11 cellular contexts compared by ENCODE assay signal in the genomic region with DNA sequence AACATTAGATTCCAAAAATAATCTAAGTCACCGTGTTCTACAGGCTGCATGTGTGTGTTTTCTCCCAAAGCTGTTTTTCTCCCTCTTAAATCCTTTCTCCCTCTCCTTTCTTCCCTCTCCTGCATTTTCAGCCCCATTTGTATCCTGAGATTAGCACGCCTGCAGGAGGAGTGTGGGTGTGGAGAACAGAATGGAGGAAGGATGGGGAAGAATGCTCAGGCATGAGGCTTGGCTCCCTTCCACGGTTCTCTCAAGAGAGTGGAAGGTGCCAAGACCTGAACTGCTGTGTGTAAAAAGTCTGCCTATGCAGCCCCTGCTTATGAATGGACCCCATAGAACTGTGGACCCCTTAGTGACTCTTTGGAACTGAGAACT.
DNase-seq lines count a peak whose midpoint lies in the region; ATAC-seq and TF ChIP-seq lines count a peak whose summit lies in the region.
"Had no signal": no experiment of that assay in that cellular context is flagged by ENCODE, and none has a peak within 500 bp of the region (broad histone marks: within the 10 kb centered on the region; RNA-seq: fewer than 3 reads in every experiment).

No MANE protein-coding gene starts in this region.

- no peak for TF ChIP-seq POLR2A in heart left ventricle (IDR thresholded peaks at IDR 0.05)

- H3K4me1 ChIP-seq in ascending aorta (peaks cover 53 to 97% of the 10 kb centered on the region in 2 donors), heart left ventricle (peaks cover 23 to 87% (median 58%) of the 10 kb centered on the region in 12 donors)

- peak overlapping the region; percentile 92 to 98 for H3K27ac ChIP-seq in ascending aorta
- H3K27ac ChIP-seq in heart left ventricle: peak overlapping the region; percentile 68 to 96 (median 86)

- peaks cover 3% of the 10 kb centered on the region for H3K27me3 Mint-ChIP-seq in activated CD8-positive, alpha-beta T cell treated with anti-CD3 and anti-CD28 coated beads for 36 hours

- peak; percentile 21 to 45 (median 34) for ATAC-seq in heart left ventricle
- ATAC-seq in activated CD8-positive, alpha-beta T cell treated with anti-CD3 and anti-CD28 coated beads for 36 hours: no peak

- no peak overlapping the region for H3K4me3 Mint-ChIP-seq in activated CD8-positive, alpha-beta T cell treated with anti-CD3 and anti-CD28 coated beads for 36 hours
- H3K4me3 Mint-ChIP-seq: activated naive CD4-positive, alpha-beta T cell treated with anti-CD3 and anti-CD28 coated beads for 36 hours had no signal

- H3K27ac Mint-ChIP-seq in activated CD8-positive, alpha-beta T cell treated with anti-CD3 and anti-CD28 coated beads for 36 hours: no peak overlapping the region
- H3K27ac Mint-ChIP-seq: activated naive CD4-positive, alpha-beta T cell treated with anti-CD3 and anti-CD28 coated beads for 36 hours had no signal

- POLR2A ChIA-PET in activated CD8-positive, alpha-beta T cell treated with anti-CD3 and anti-CD28 coated beads for 36 hours (lab: Charles Lee): no interaction called here

- H3K36me3 ChIP-seq in ascending aorta (no peaks in the 10 kb centered on the region), heart left ventricle (no peaks in the 10 kb centered on the region)

- no peaks in the 10 kb centered on the region for H3K9me3 Mint-ChIP-seq in activated CD8-positive, alpha-beta T cell treated with anti-CD3 and anti-CD28 coated beads for 36 hours
- H3K9me3 Mint-ChIP-seq: activated naive CD4-positive, alpha-beta T cell treated with anti-CD3 and anti-CD28 coated beads for 36 hours had no signal

- peak overlapping the region in 1 of 2 donors; percentile 10 for H3K4me3 ChIP-seq in ascending aorta
- no peak overlapping the region for H3K4me3 ChIP-seq in heart left ventricle

- H3K9me3 ChIP-seq in ascending aorta: no peaks in the 10 kb centered on the region
- H3K9me3 ChIP-seq in heart left ventricle: no peaks in the 10 kb centered on the region

- intact Hi-C loops in ascending aorta (cut with DNase I) (loop anchor here (2.0 kb wide), 2 partner anchors 29 to 245 kb away; a partner anchor contains a TSS), heart left ventricle (cut with DNase I) (loop anchor here in 6 of 10 donors (1.0 to 10.0 kb wide), 8 partner anchors 29 to 245 kb away; a partner anchor contains a TSS)
- intact Hi-C loops in activated CD8-positive, alpha-beta T cell treated with anti-CD3 and anti-CD28 coated beads for 36 hours (cut with micrococcal nuclease): no loop called here

- TF ChIP-seq CTCF in ascending aorta (IDR thresholded peaks at IDR 0.05): peak in 1 of 3 experiments; percentile 11
- TF ChIP-seq CTCF in heart left ventricle (IDR thresholded peaks at IDR 0.05): peak in 3 of 12 donors; percentile 15 to 31 (median 22)
- TF ChIP-seq CTCF in activated CD8-positive, alpha-beta T cell treated with anti-CD3 and anti-CD28 coated beads for 36 hours (IDR thresholded peaks at IDR 0.05): no peak

- no peaks in the 10 kb centered on the region for H3K4me1 Mint-ChIP-seq in activated CD8-positive, alpha-beta T cell treated with anti-CD3 and anti-CD28 coated beads for 36 hours (ENCODE audit: low read depth)

- DNase-seq in AG08395 (ENCODE audit: low spot score) (peak; percentile 26), ascending aorta (ENCODE audit: low spot score in 2 of 2) (peak in 1 of 2 donors; percentile 79), heart left ventricle (peak in 4 of 5 donors; percentile 52 to 62 (median 56)), pons (ENCODE audit: low spot score) (peak; percentile 20), NCI-H1417 (lab: John Stamatoyannopoulos, UW) (no peak), NCI-H1436 treated with DMSO at 0.1 percent for 48 hours (lab: John Stamatoyannopoulos, UW) (no peak)
- DNase-seq in activated CD8-positive, alpha-beta T cell treated with anti-CD3 and anti-CD28 coated beads for 36 hours: no peak
- no peak for DNase-seq in activated effector memory CD4-positive, alpha-beta T cell treated with anti-CD3 and anti-CD28 coated beads, Interleukin-2, amount 50 U/mL, for 16 hours
- DNase-seq: activated naive CD4-positive, alpha-beta T cell treated with anti-CD3 and anti-CD28 coated beads for 36 hours; NCI-H2029 treated with DMSO at 0.1 percent for 48 hours; stimulated activated CD4-positive, alpha-beta T cell treated with anti-CD3 and anti-CD28 coated beads, Interleukin-2, amount 100 ng/mL, for 24 hours had no signal

- WGBS in heart left ventricle, 4 donors: 13 to 26% (median 17%) methylated on average over 3 of the region's 3 CpGs

- H3K27me3 ChIP-seq in ascending aorta: no peaks in the 10 kb centered on the region
- no peaks in the 10 kb centered on the region for H3K27me3 ChIP-seq in heart left ventricle

- H3K36me3 Mint-ChIP-seq in activated CD8-positive, alpha-beta T cell treated with anti-CD3 and anti-CD28 coated beads for 36 hours (ENCODE audit: low read depth): no peaks in the 10 kb centered on the region

- CTCF ChIA-PET in activated CD8-positive, alpha-beta T cell treated with anti-CD3 and anti-CD28 coated beads for 36 hours (lab: Charles Lee): no interaction called here

Comparison
In these comparisons a context has a peak if more than half of its experiments do, and no peak if none do; other contexts are left out.
1. DNase-seq: peak in AG08395 (single experiment), heart left ventricle (4 of 5) and pons (single experiment); none in activated CD8-positive, alpha-beta T cell treated with anti-CD3 and anti-CD28 coated beads for 36 hours (single experiment), NCI-H1417 (0 of 3), NCI-H1436 treated with DMSO at 0.1 percent for 48 hours (single experiment) and activated effector memory CD4-positive, alpha-beta T cell treated with anti-CD3 and anti-CD28 coated beads, Interleukin-2, amount 50 U/mL, for 16 hours (single experiment).